1 cellular context compared by ENCODE assay signal in the genomic region with DNA sequence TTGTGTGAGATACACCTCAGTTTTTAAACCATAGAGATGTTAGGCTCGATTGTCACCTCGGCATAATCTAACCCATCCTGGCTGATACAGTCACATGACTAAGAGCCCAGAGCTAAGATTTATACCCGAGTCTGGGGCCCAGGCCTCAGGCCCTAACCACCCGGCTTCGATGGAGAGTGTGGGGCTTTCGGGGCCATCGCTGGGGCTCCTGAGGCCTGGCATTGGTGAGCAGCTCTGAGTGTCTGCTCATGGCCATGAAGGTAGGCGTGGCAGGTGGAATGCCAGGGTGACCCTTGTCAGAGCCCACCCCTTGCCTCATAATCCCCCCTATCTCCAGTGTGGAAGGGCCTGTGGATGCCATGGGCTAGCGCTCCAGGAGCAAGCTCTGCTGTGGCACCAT.
A peak's percentile ranks its signal among the peaks of the same experiment; 100 is the strongest.
TF ChIP-seq lines count a peak whose summit lies in the region.

No MANE protein-coding gene starts in this region.

TF ChIP-seq in K562, 482 proteins besides CTCF, POLR2A, EP300 and RAD21 (continued from another document):
- TF ChIP-seq, protein P1, sequence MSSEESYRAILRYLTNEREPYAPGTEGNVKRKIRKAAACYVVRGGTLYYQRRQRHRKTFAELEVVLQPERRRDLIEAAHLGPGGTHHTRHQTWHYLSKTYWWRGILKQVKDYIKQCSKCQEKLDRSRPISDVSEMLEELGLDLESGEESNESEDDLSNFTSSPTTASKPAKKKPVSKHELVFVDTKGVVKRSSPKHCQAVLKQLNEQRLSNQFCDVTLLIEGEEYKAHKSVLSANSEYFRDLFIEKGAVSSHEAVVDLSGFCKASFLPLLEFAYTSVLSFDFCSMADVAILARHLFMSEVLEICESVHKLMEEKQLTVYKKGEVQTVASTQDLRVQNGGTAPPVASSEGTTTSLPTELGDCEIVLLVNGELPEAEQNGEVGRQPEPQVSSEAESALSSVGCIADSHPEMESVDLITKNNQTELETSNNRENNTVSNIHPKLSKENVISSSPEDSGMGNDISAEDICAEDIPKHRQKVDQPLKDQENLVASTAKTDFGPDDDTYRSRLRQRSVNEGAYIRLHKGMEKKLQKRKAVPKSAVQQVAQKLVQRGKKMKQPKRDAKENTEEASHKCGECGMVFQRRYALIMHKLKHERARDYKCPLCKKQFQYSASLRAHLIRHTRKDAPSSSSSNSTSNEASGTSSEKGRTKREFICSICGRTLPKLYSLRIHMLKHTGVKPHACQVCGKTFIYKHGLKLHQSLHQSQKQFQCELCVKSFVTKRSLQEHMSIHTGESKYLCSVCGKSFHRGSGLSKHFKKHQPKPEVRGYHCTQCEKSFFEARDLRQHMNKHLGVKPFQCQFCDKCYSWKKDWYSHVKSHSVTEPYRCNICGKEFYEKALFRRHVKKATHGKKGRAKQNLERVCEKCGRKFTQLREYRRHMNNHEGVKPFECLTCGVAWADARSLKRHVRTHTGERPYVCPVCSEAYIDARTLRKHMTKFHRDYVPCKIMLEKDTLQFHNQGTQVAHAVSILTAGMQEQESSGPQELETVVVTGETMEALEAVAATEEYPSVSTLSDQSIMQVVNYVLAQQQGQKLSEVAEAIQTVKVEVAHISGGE (CRISPR knock-in tag; IDR thresholded peaks at IDR 0.05) = peak in 1 of 3 experiments; percentile 89; a peak in 2 of 6 replicates
